Comparison of ENCODE assay signal across 1 cellular context in genomic region chr11:67539588-67539987, GRCh38.
TF ChIP-seq lines count a peak whose summit lies in the region.

No MANE protein-coding gene starts in this region.

TF ChIP-seq in HCT116, 20 proteins besides CTCF, POLR2A, EP300 and RAD21:
- TF ChIP-seq ATF3 (IDR thresholded peaks at IDR 0.05), result no peak
- no peak for TF ChIP-seq REST (IDR thresholded peaks at IDR 0.05; ENCODE audit: low read depth)
- TF ChIP-seq FOSL1 (IDR thresholded peaks at IDR 0.05; ENCODE audit: low read depth), result no peak
- no peak for TF ChIP-seq YY1 (IDR thresholded peaks at IDR 0.05; ENCODE audit: extremely low read depth, insufficient replicate concordance, low read depth, low read length)
- TF ChIP-seq ZFX (IDR thresholded peaks at IDR 0.05), result no peak
- no peak for TF ChIP-seq EGR1 (IDR thresholded peaks at IDR 0.05; ENCODE audit: low read depth)
- no peak for TF ChIP-seq SP1 (IDR thresholded peaks at IDR 0.05; ENCODE audit: low read depth)
- TF ChIP-seq SIN3A (IDR thresholded peaks at IDR 0.05; ENCODE audit: low read depth), result no peak
